2 cellular contexts compared by ENCODE assay signal in genomic region chr9:94990897-94991561, GRCh38.
TF ChIP-seq lines count a peak whose summit lies in the region.

No MANE protein-coding gene starts in this region.

TF ChIP-seq in A549, 52 proteins besides CTCF, POLR2A, EP300 and RAD21 (continued from another document):
- TF ChIP-seq NR3C1 (IDR thresholded peaks at IDR 0.05) (no peak), CEBPB (IDR thresholded peaks at IDR 0.05) (peak; percentile 86 to 96; a peak in 3 of 4 replicates), PBX3 (IDR thresholded peaks at IDR 0.05) (no peak), MAX (IDR thresholded peaks at IDR 0.05) (peak; percentile 54; the same call in 1 of the 2 replicates), POLR2AphosphoS2 (conservative IDR thresholded peaks at IDR 0.05; ENCODE audit: low read length) (no peak), HES2 (IDR thresholded peaks at IDR 0.05) (0 out of 2 replicates have a peak, but pooled peaks have one; percentile 17)

TF ChIP-seq in HepG2, 621 proteins besides CTCF, POLR2A, EP300 and RAD21 (continued from another document and continues in another):
- peak; percentile 24; the same call in 1 of the 2 replicates for TF ChIP-seq PAXIP1 (CRISPR knock-in tag; conservative IDR thresholded peaks at IDR 0.05)
- peak; percentile 10; the same call in 1 of the 2 replicates for TF ChIP-seq RARA (CRISPR knock-in tag; IDR thresholded peaks at IDR 0.05)
- TF ChIP-seq FOXK2 (IDR thresholded peaks at IDR 0.05), result no peak
- 0 out of 2 replicates have a peak, but pooled peaks have one; percentile 20 for TF ChIP-seq ZFY (CRISPR knock-in tag; IDR thresholded peaks at IDR 0.05)
- TF ChIP-seq HHEX (CRISPR knock-in tag; IDR thresholded peaks at IDR 0.05), result no peak
- no peak for TF ChIP-seq STAT6 (CRISPR knock-in tag; IDR thresholded peaks at IDR 0.05; ENCODE audit: borderline replicate concordance)
- no peak for TF ChIP-seq REXO4 (CRISPR knock-in tag; IDR thresholded peaks at IDR 0.05; ENCODE audit: borderline replicate concordance)
- no peak for TF ChIP-seq REPIN1 (CRISPR knock-in tag; IDR thresholded peaks at IDR 0.05; ENCODE audit: borderline replicate concordance, low read depth)
- peak; percentile 28; the same call in 1 of the 2 replicates for TF ChIP-seq SALL1 (CRISPR knock-in tag; IDR thresholded peaks at IDR 0.05)
- peak; percentile 90 for TF ChIP-seq CEBPG (CRISPR knock-in tag; IDR thresholded peaks at IDR 0.05)
- no peak for TF ChIP-seq RBM39 (IDR thresholded peaks at IDR 0.05; ENCODE audit: low read depth, low read length, poor library complexity, severe bottlenecking)
- peak; percentile 68; the same call in 1 of the 2 replicates for TF ChIP-seq ZKSCAN8 (CRISPR knock-in tag; IDR thresholded peaks at IDR 0.05; ENCODE audit: borderline replicate concordance)
- no peak for TF ChIP-seq MTA3 (CRISPR knock-in tag; IDR thresholded peaks at IDR 0.05)
- peak; percentile 11; the same call in 1 of the 2 replicates for TF ChIP-seq FOXO1 (CRISPR knock-in tag; IDR thresholded peaks at IDR 0.05)
- peak; percentile 34; the same call in 1 of the 2 replicates for TF ChIP-seq ARID5B (CRISPR knock-in tag; IDR thresholded peaks at IDR 0.05)
- TF ChIP-seq ZNF598 (CRISPR knock-in tag; IDR thresholded peaks at IDR 0.05; ENCODE audit: borderline replicate concordance), result no peak
- no peak for TF ChIP-seq ATF7 (IDR thresholded peaks at IDR 0.05)
- no peak for TF ChIP-seq ATF7 (CRISPR knock-in tag; IDR thresholded peaks at IDR 0.05)
- no peak for TF ChIP-seq CREB1 (IDR thresholded peaks at IDR 0.05)
- TF ChIP-seq CREB1 (CRISPR knock-in tag; IDR thresholded peaks at IDR 0.05), result 0 out of 2 replicates have a peak, but pooled peaks have one; percentile 2
- TF ChIP-seq MIXL1 (CRISPR knock-in tag; IDR thresholded peaks at IDR 0.05), result no peak
- no peak for TF ChIP-seq NFIC (IDR thresholded peaks at IDR 0.05; ENCODE audit: low read length)
- TF ChIP-seq ZBTB34 (CRISPR knock-in tag; IDR thresholded peaks at IDR 0.05), result peak; percentile 30; the same call in 1 of the 2 replicates
- no peak for TF ChIP-seq ZMYM2 (CRISPR knock-in tag; IDR thresholded peaks at IDR 0.05)
- no peak for TF ChIP-seq MYNN (CRISPR knock-in tag; IDR thresholded peaks at IDR 0.05; ENCODE audit: low read depth)
- TF ChIP-seq HNF4A (CRISPR knock-in tag; IDR thresholded peaks at IDR 0.05), result 0 out of 2 replicates have a peak, but pooled peaks have one; percentile 11
- peak; percentile 59; the same call in 1 of the 2 replicates for TF ChIP-seq GATAD2A (CRISPR knock-in tag; IDR thresholded peaks at IDR 0.05)
- TF ChIP-seq ZNF430 (CRISPR knock-in tag; IDR thresholded peaks at IDR 0.05), result no peak
- TF ChIP-seq ATF3 (CRISPR knock-in tag; IDR thresholded peaks at IDR 0.05), result no peak
- TF ChIP-seq GATAD1 (CRISPR knock-in tag; IDR thresholded peaks at IDR 0.05), result no peak
- no peak for TF ChIP-seq AHR (CRISPR knock-in tag; IDR thresholded peaks at IDR 0.05)
- TF ChIP-seq MYPOP (CRISPR knock-in tag; IDR thresholded peaks at IDR 0.05), result 0 out of 2 replicates have a peak, but pooled peaks have one; percentile 29
- TF ChIP-seq TARDBP (CRISPR knock-in tag; IDR thresholded peaks at IDR 0.05), result no peak
- peak; percentile 54; the same call in 1 of the 2 replicates for TF ChIP-seq YEATS4 (CRISPR knock-in tag; IDR thresholded peaks at IDR 0.05; ENCODE audit: borderline replicate concordance)
- TF ChIP-seq ZBTB40 (IDR thresholded peaks at IDR 0.05), result no peak
- TF ChIP-seq ZBTB40 (CRISPR knock-in tag; IDR thresholded peaks at IDR 0.05), result no peak
